ENCODE assay signal across 8 cellular contexts in genomic region chr9:128127568-128127989, GRCh38. TPM values are rescaled to one million over a fixed set of nuclear protein-coding genes. Genes with fewer than 3 reads are reported as not detected.
DNase-seq lines count a peak whose midpoint lies in the region; ATAC-seq and TF ChIP-seq lines count a peak whose summit lies in the region.

PTGES2 (minus strand) TSS chr9:128127729; CDS start chr9:128127717, 12 bp downstream.

- TF ChIP-seq POLR2A in Raji (IDR thresholded peaks at IDR 0.05; ENCODE audit: insufficient read depth, low read depth, low read length) (peak; percentile 69), stomach (IDR thresholded peaks at IDR 0.05) (no peak)

- peaks cover 0 to 14% (median 0%) of the 10 kb centered on the region in 3 donors for H3K27me3 ChIP-seq in stomach

- intact Hi-C loops in stomach (cut with DNase I; ENCODE audit: low total_unique reads) = no loop called here

- 0 to 1% (median 0%) methylated on average over 15 to 56 of the region's 56 CpGs; no CpG with 5 or more reads in 1 of the 5 donors for WGBS in stomach, 5 donors

- peak within 1 kb of the TSS; percentile 99 for H3K27ac Mint-ChIP-seq in neural crest cell (ENCODE audit: unreplicated experiment)

- H3K27me3 Mint-ChIP-seq in neural crest cell (ENCODE audit: low read depth) = peaks cover under 1% of the 10 kb centered on the region

- peak within 1 kb of the TSS; percentile 96 to 99 (median 97) for H3K27ac ChIP-seq in stomach

- peaks cover 25% of the 10 kb centered on the region for H3K4me1 Mint-ChIP-seq in neural crest cell

- H3K4me3 ChIP-seq in foreskin fibroblast (ENCODE audit: low read depth in 1 of 2, low read length in 2 of 2) = peak within 1 kb of the TSS; percentile 77 to 89
- H3K4me3 ChIP-seq in stomach = peak within 1 kb of the TSS; percentile 73 to 99 (median 93)

- peaks cover 18 to 28% (median 26%) of the 10 kb centered on the region in 4 donors for H3K36me3 ChIP-seq in stomach

- peak; percentile 14 for DNase-seq in DMS114 treated with DMSO at 0.1 percent for 48 hours (lab: John Stamatoyannopoulos, UW; ENCODE audit: unreplicated experiment)
- peak in 72 of 76 experiments; percentile 13 to 88 (median 70) for DNase-seq in HUDEP-2 (lab: John Stamatoyannopoulos, UW; ENCODE audit: unreplicated experiment in 76 of 76)
- peak; percentile 94 for DNase-seq in activated effector memory CD4-positive, alpha-beta T cell treated with anti-CD3 and anti-CD28 coated beads, Interleukin-2, amount 50 U/mL, for 16 hours
- peak; percentile 88 to 96 for DNase-seq in foreskin fibroblast
- DNase-seq in neural crest cell (ENCODE audit: low read depth, low spot score) = peak; percentile 69
- DNase-seq in stomach = peak; percentile 83

- peak; percentile 42 for ATAC-seq in GM21367 (IDR thresholded peaks at IDR 0.05; ENCODE audit: unreplicated experiment)

- H3K4me1 ChIP-seq in stomach = peaks cover 33 to 40% (median 38%) of the 10 kb centered on the region in 4 donors

- H3K4me3 Mint-ChIP-seq in neural crest cell = peak within 1 kb of the TSS; percentile 99

- H3K36me3 Mint-ChIP-seq in neural crest cell (ENCODE audit: low read depth) = peaks cover 6% of the 10 kb centered on the region

- H3K9me3 Mint-ChIP-seq in neural crest cell = peaks cover 4% of the 10 kb centered on the region

- no peak for TF ChIP-seq EP300 in stomach (IDR thresholded peaks at IDR 0.05)

- TF ChIP-seq CTCF in foreskin fibroblast (IDR thresholded peaks at IDR 0.05; ENCODE audit: low read depth, low read length) (no peak), neural crest cell (conservative IDR thresholded peaks at IDR 0.05) (no peak), stomach (IDR thresholded peaks at IDR 0.05) (no peak)

- H3K9me3 ChIP-seq in stomach = no peaks in the 10 kb centered on the region

RNA-seq across cellular contexts. Expression of gene PTGES2, which starts in this region (rescaled TPM):
- 63.2 and 72.2 TPM in 2 replicates for total RNA-seq in neural crest cell
- 100 to 1,000 TPM in 3 of 5 donors, 10 to 100 TPM in 2; 47.2 to 570 (median 125) TPM for total RNA-seq in stomach
- 10 to 100 TPM; 50.1 to 69.9 (median 58.3) TPM for polyA plus RNA-seq in stomach

Comparison
In these comparisons a context has a peak if more than half of its experiments do, and no peak if none do; other contexts are left out.
1. Peak in every context shown above with its lines: DNase-seq, ATAC-seq, H3K4me3 ChIP-seq and H3K27ac ChIP-seq.
2. DNase-seq: peak in every context shown above with its lines; median percentile 94 in activated effector memory CD4-positive, alpha-beta T cell treated with anti-CD3 and anti-CD28 coated beads, Interleukin-2, amount 50 U/mL, for 16 hours; 92 in foreskin fibroblast; 83 in stomach; 70 in HUDEP-2; 69 in neural crest cell; 14 in DMS114 treated with DMSO at 0.1 percent for 48 hours.